In genomic region chr6:139962663-139963314, GRCh38 we compare ENCODE assay signal across 21 cellular contexts.
DNase-seq lines count a peak whose midpoint lies in the region; ATAC-seq and TF ChIP-seq lines count a peak whose summit lies in the region.
"Had no signal": no experiment of that assay in that cellular context is flagged by ENCODE, and none has a peak within 500 bp of the region (broad histone marks: within the 10 kb centered on the region; RNA-seq: fewer than 3 reads in every experiment).

No MANE protein-coding gene starts in this region.

- ATAC-seq in HG02642 (IDR thresholded peaks at IDR 0.05; ENCODE audit: poor library complexity, unreplicated experiment) (peak; percentile 61), sciatic nerve (peak; percentile 34)
- ATAC-seq: mucosa of descending colon had no signal

- no peak overlapping the region for H3K4me3 ChIP-seq in fibroblast of lung (replicated peaks in 1 of 4; ENCODE audit: control extremely low read depth in 1 of 4, insufficient read depth in 1 of 4, low read depth in 3 of 4, low read length in 4 of 4)
- H3K4me3 ChIP-seq: cardiac muscle cell, mucosa of descending colon, transverse colon had no signal

- peak overlapping the region; percentile 20 for H2AFZ ChIP-seq in fibroblast of lung (ENCODE audit: low read length)

- H3K36me3 Mint-ChIP-seq in activated T-helper 1 cell treated with anti-CD3 and anti-CD28 coated beads, Interleukin-12 subunit alpha, Interleukin-12 subunit beta, Interleukin-2, Interleukin-4 antibody, amounts not matched to agents 30 ng/mL and 10 ng/mL and 1 ng/mL, durations not matched to agents 14 hours and 24 hours and 36 hours (ENCODE audit: low read depth) = no peaks in the 10 kb centered on the region
- H3K36me3 Mint-ChIP-seq: CD14-positive monocyte, IgD-negative memory B cell had no signal

- DNase-seq in NCI-H82 treated with DMSO at 0.1 percent for 48 hours (lab: John Stamatoyannopoulos, UW; ENCODE audit: unreplicated experiment) (peak; percentile 14), fibroblast of lung (ENCODE audit: low read depth in 2 of 2) (no peak), sciatic nerve (ENCODE audit: low spot score) (no peak), NCI-H2107 (lab: John Stamatoyannopoulos, UW) (no peak), superior temporal gyrus (ENCODE audit: extremely low spot score) (no peak)
- no peak for DNase-seq in activated T-helper 1 cell treated with anti-CD3 and anti-CD28 coated beads, Interleukin-12 subunit alpha, Interleukin-12 subunit beta, Interleukin-2, Interleukin-4 antibody, amounts not matched to agents 30 ng/mL and 10 ng/mL and 1 ng/mL, durations not matched to agents 14 hours and 24 hours and 36 hours (ENCODE audit: low spot score)
- DNase-seq: activated CD4-positive, alpha-beta T cell treated with anti-CD3 and anti-CD28 coated beads, Interleukin-2, amount 10 ng/mL, durations not matched to agents 24 days and 14 days; activated T-cell treated with anti-CD3 and anti-CD28 coated beads, Interleukin-2, amount 50 U/mL, for 24 hours; DMS53; effector CD4-positive, alpha-beta T cell; hypothalamus; kidney glomerular epithelial cell; mucosa of descending colon; NCI-H226; occipital lobe; SHP77 treated with DMSO at 0.1 percent for 48 hours; transverse colon had no signal

- no peak overlapping the region for H3K4me2 ChIP-seq in fibroblast of lung (ENCODE audit: extremely low read depth, insufficient read depth, low read length)

- intact Hi-C loops in sciatic nerve (cut with DNase I) = no loop called here
- intact Hi-C loops in activated T-helper 1 cell treated with anti-CD3 and anti-CD28 coated beads, Interleukin-12 subunit alpha, Interleukin-12 subunit beta, Interleukin-2, Interleukin-4 antibody, amounts not matched to agents 30 ng/mL and 10 ng/mL and 1 ng/mL, durations not matched to agents 14 hours and 24 hours and 36 hours (cut with micrococcal nuclease) = no loop called here

- H4K20me1 ChIP-seq in fibroblast of lung (ENCODE audit: control insufficient read depth, extremely low read depth, insufficient read depth, low read length) = no peaks in the 10 kb centered on the region

- H3K9ac ChIP-seq in fibroblast of lung (ENCODE audit: insufficient read depth, low read length) = no peak overlapping the region

- H3K4me1 ChIP-seq in fibroblast of lung (ENCODE audit: control insufficient read depth, extremely low read depth, insufficient read depth, low read length) = peaks cover 15% of the 10 kb centered on the region

- H3K27ac Mint-ChIP-seq in activated T-helper 1 cell treated with anti-CD3 and anti-CD28 coated beads, Interleukin-12 subunit alpha, Interleukin-12 subunit beta, Interleukin-2, Interleukin-4 antibody, amounts not matched to agents 30 ng/mL and 10 ng/mL and 1 ng/mL, durations not matched to agents 14 hours and 24 hours and 36 hours = no peak overlapping the region
- H3K27ac Mint-ChIP-seq: activated CD4-positive, alpha-beta T cell treated with anti-CD3 and anti-CD28 coated beads, Interleukin-2, amount 10 ng/mL, durations not matched to agents 24 days and 14 days; activated T-cell treated with anti-CD3 and anti-CD28 coated beads, Interleukin-2, amount 50 U/mL, for 24 hours; CD14-positive monocyte; IgD-negative memory B cell had no signal

- no peak overlapping the region for H3K4me3 Mint-ChIP-seq in activated T-helper 1 cell treated with anti-CD3 and anti-CD28 coated beads, Interleukin-12 subunit alpha, Interleukin-12 subunit beta, Interleukin-2, Interleukin-4 antibody, amounts not matched to agents 30 ng/mL and 10 ng/mL and 1 ng/mL, durations not matched to agents 14 hours and 24 hours and 36 hours
- H3K4me3 Mint-ChIP-seq: activated CD4-positive, alpha-beta T cell treated with anti-CD3 and anti-CD28 coated beads, Interleukin-2, amount 10 ng/mL, durations not matched to agents 24 days and 14 days; activated T-cell treated with anti-CD3 and anti-CD28 coated beads, Interleukin-2, amount 50 U/mL, for 24 hours; CD14-positive monocyte; IgD-negative memory B cell had no signal

- H3K9me3 Mint-ChIP-seq in activated T-helper 1 cell treated with anti-CD3 and anti-CD28 coated beads, Interleukin-12 subunit alpha, Interleukin-12 subunit beta, Interleukin-2, Interleukin-4 antibody, amounts not matched to agents 30 ng/mL and 10 ng/mL and 1 ng/mL, durations not matched to agents 14 hours and 24 hours and 36 hours = no peaks in the 10 kb centered on the region
- H3K9me3 Mint-ChIP-seq: activated CD4-positive, alpha-beta T cell treated with anti-CD3 and anti-CD28 coated beads, Interleukin-2, amount 10 ng/mL, durations not matched to agents 24 days and 14 days; activated T-cell treated with anti-CD3 and anti-CD28 coated beads, Interleukin-2, amount 50 U/mL, for 24 hours; IgD-negative memory B cell had no signal

- no peaks in the 10 kb centered on the region for H3K36me3 ChIP-seq in fibroblast of lung (ENCODE audit: control insufficient read depth, insufficient read depth, low read length)
- H3K36me3 ChIP-seq: cardiac muscle cell, transverse colon had no signal

- no peaks in the 10 kb centered on the region for H3K4me1 Mint-ChIP-seq in activated T-helper 1 cell treated with anti-CD3 and anti-CD28 coated beads, Interleukin-12 subunit alpha, Interleukin-12 subunit beta, Interleukin-2, Interleukin-4 antibody, amounts not matched to agents 30 ng/mL and 10 ng/mL and 1 ng/mL, durations not matched to agents 14 hours and 24 hours and 36 hours (ENCODE audit: low read depth)
- H3K4me1 Mint-ChIP-seq: activated CD4-positive, alpha-beta T cell treated with anti-CD3 and anti-CD28 coated beads, Interleukin-2, amount 10 ng/mL, durations not matched to agents 24 days and 14 days had no signal

- H3K27me3 ChIP-seq in fibroblast of lung (ENCODE audit: control insufficient read depth, insufficient read depth, low read length) = no peaks in the 10 kb centered on the region
- H3K27me3 ChIP-seq: cardiac muscle cell, transverse colon had no signal

- H3K27me3 Mint-ChIP-seq in activated T-helper 1 cell treated with anti-CD3 and anti-CD28 coated beads, Interleukin-12 subunit alpha, Interleukin-12 subunit beta, Interleukin-2, Interleukin-4 antibody, amounts not matched to agents 30 ng/mL and 10 ng/mL and 1 ng/mL, durations not matched to agents 14 hours and 24 hours and 36 hours (ENCODE audit: insufficient read depth) = peaks cover 3% of the 10 kb centered on the region
- H3K27me3 Mint-ChIP-seq: activated CD4-positive, alpha-beta T cell treated with anti-CD3 and anti-CD28 coated beads, Interleukin-2, amount 10 ng/mL, durations not matched to agents 24 days and 14 days; activated T-cell treated with anti-CD3 and anti-CD28 coated beads, Interleukin-2, amount 50 U/mL, for 24 hours had no signal

- no peak overlapping the region for H3K27ac ChIP-seq in fibroblast of lung (ENCODE audit: insufficient read depth, low read length)
- H3K27ac ChIP-seq: cardiac muscle cell, transverse colon had no signal

- H3K9me3 ChIP-seq in fibroblast of lung (ENCODE audit: control insufficient read depth, insufficient read depth, low read depth, low read length) = no peaks in the 10 kb centered on the region
- H3K9me3 ChIP-seq: mucosa of descending colon, transverse colon had no signal

- TF ChIP-seq CTCF in fibroblast of lung (conservative IDR thresholded peaks at IDR 0.05 in 1 of 2, IDR thresholded peaks at IDR 0.05 in 1 of 2; ENCODE audit: low read depth in 1 of 2, low read length in 2 of 2) = no peak

- no peaks in the 10 kb centered on the region for H3K79me2 ChIP-seq in fibroblast of lung (ENCODE audit: control insufficient read depth, insufficient read depth, low read length)
